In genomic region chr1:153958961-153959260, GRCh38 we compare ENCODE assay signal across 8 cellular contexts. TPM values are rescaled to one million over a fixed set of nuclear protein-coding genes. Genes with fewer than 3 reads are reported as not detected.
DNase-seq lines count a peak whose midpoint lies in the region; ATAC-seq and TF ChIP-seq lines count a peak whose summit lies in the region.

No MANE protein-coding gene starts in this region.

- H3K9me3 Mint-ChIP-seq in activated B cell treated with CpG ODN at 0.5 μM for 24 hours: no peaks in the 10 kb centered on the region

- CTCF ChIA-PET in HEK293 (lab: Yijun Ruan, JAX) (interaction anchor here (0.7 to 1.3 kb wide), 4 partner anchors 12 to 1939 kb away, joined by 3 to 4 read pairs (median 3); partner anchors contain the start of genes DENND4B and RAB13), activated B cell treated with CpG ODN at 0.5 μM for 24 hours (lab: Charles Lee) (interaction anchor here (1.0 to 2.9 kb wide), 2 partner anchors 8 to 19 kb away, joined by 4 to 14 read pairs; partner anchors contain the start of genes CREB3L4 and JTB)

- no peak for TF ChIP-seq POLR2A in gastroesophageal sphincter (IDR thresholded peaks at IDR 0.05)
- TF ChIP-seq POLR2A in spleen (IDR thresholded peaks at IDR 0.05): no peak

- no peak for TF ChIP-seq EP300 in gastroesophageal sphincter (IDR thresholded peaks at IDR 0.05)

- H3K27me3 Mint-ChIP-seq in activated B cell treated with CpG ODN at 0.5 μM for 24 hours: no peaks in the 10 kb centered on the region

- H3K36me3 ChIP-seq in HEK293 (ENCODE audit: control insufficient read depth in 2 of 2, insufficient read depth in 1 of 2, low read length in 2 of 2) (peaks cover 0 to 48% of the 10 kb centered on the region in 2 experiments; a peak in 2 of 3 replicates), gastroesophageal sphincter (peaks cover 0 to 39% of the 10 kb centered on the region in 2 donors), spleen (peaks cover 0 to 46% (median 25%) of the 10 kb centered on the region in 6 donors)

- DNase-seq in activated B cell treated with CpG ODN at 0.5 μM for 24 hours (no peak), spleen (peak; percentile 40), pons (ENCODE audit: low spot score) (no peak), DMS 273 (lab: John Stamatoyannopoulos, UW; ENCODE audit: unreplicated experiment) (no peak)

- H3K4me3 Mint-ChIP-seq in activated B cell treated with CpG ODN at 0.5 μM for 24 hours: peak overlapping the region; percentile 96

- H3K27me3 ChIP-seq in gastroesophageal sphincter (no peaks in the 10 kb centered on the region), spleen (replicated peaks in 1 of 7) (no peaks in the 10 kb centered on the region)

- H3K4me3 ChIP-seq in HEK293 (ENCODE audit: low read depth, low read length) (no peak overlapping the region), gastroesophageal sphincter (peak overlapping the region in 1 of 2 donors; percentile 95), spleen (peak overlapping the region in 7 of 8 donors; percentile 84 to 97 (median 91))

- H3K27ac Mint-ChIP-seq in activated B cell treated with CpG ODN at 0.5 μM for 24 hours: peak overlapping the region; percentile 96

- H3K27ac ChIP-seq in HEK293 (ENCODE audit: extremely low read depth, low read depth, low read length) (peak overlapping the region; percentile 24; the same call in 1 of the 2 replicates), gastroesophageal sphincter (peak overlapping the region; percentile 32 to 96 (median 90)), spleen (peak overlapping the region; percentile 85 to 99 (median 97))

- WGBS in gastroesophageal sphincter (ENCODE audit: low coverage in 1 of 2), 2 donors: 0 to 8% methylated on average over 4 of the region's 4 CpGs
- WGBS in spleen, 5 donors: 14 to 32% (median 28%) methylated on average over 4 of the region's 4 CpGs

- no peaks in the 10 kb centered on the region for H3K9me3 ChIP-seq in HEK293 (ENCODE audit: control insufficient read depth, insufficient read depth, low read depth, low read length)
- no peaks in the 10 kb centered on the region for H3K9me3 ChIP-seq in gastroesophageal sphincter
- H3K9me3 ChIP-seq in spleen: no peaks in the 10 kb centered on the region

- intact Hi-C loops in activated B cell treated with CpG ODN at 0.5 μM for 24 hours (cut with micrococcal nuclease): loop anchor here (1.0 to 2.0 kb wide), 8 partner anchors 8 to 314 kb away; partner anchors contain the start of genes CREB3L4, DENND4B, HAX1 and JTB
- intact Hi-C loops in spleen (cut with DNase I; ENCODE audit: low total_unique reads): no loop called here

- TF ChIP-seq CTCF in HEK293 (tag by site-specific recombination; IDR thresholded peaks at IDR 0.05): no peak
- TF ChIP-seq CTCF in activated B cell treated with CpG ODN at 0.5 μM for 24 hours (IDR thresholded peaks at IDR 0.05): no peak
- TF ChIP-seq CTCF in gastroesophageal sphincter (IDR thresholded peaks at IDR 0.05): no peak
- TF ChIP-seq CTCF in spleen (IDR thresholded peaks at IDR 0.05 in 8 of 11, conservative IDR thresholded peaks at IDR 0.05 in 3 of 11): no peak

- POLR2A ChIA-PET in HEK293 (lab: Yijun Ruan, JAX) (interaction anchor here (0.6 to 2.0 kb wide), 13 partner anchors 8 to 366 kb away, joined by 3 to 32 read pairs (median 5); partner anchors contain the start of genes ATP8B2, CREB3L4, DENND4B and JTB), activated B cell treated with CpG ODN at 0.5 μM for 24 hours (lab: Charles Lee) (interaction anchor here (0.7 to 8.3 kb wide), 14 partner anchors 8 to 325 kb away, joined by 3 to 234 read pairs (median 10); partner anchors contain the start of genes CHTOP, CREB3L4, DENND4B and GATAD2B)

- H3K4me1 ChIP-seq in HEK293 (ENCODE audit: control insufficient read depth, insufficient read depth, low read length): peaks cover 13% of the 10 kb centered on the region; the same call in 1 of the 2 replicates
- peaks cover 0 to 84% (median 40%) of the 10 kb centered on the region in 3 donors for H3K4me1 ChIP-seq in gastroesophageal sphincter
- peaks cover 43 to 88% (median 74%) of the 10 kb centered on the region in 6 donors for H3K4me1 ChIP-seq in spleen

- ATAC-seq in activated B cell treated with CpG ODN at 0.5 μM for 24 hours (ENCODE audit: low read depth): no peak
- ATAC-seq in gastroesophageal sphincter: peak; percentile 1
- ATAC-seq in HG03469 (IDR thresholded peaks at IDR 0.05; ENCODE audit: unreplicated experiment): no peak
- no peak for ATAC-seq in GM18868 (IDR thresholded peaks at IDR 0.05; ENCODE audit: unreplicated experiment)

- peaks cover 79% of the 10 kb centered on the region for H3K36me3 Mint-ChIP-seq in activated B cell treated with CpG ODN at 0.5 μM for 24 hours (ENCODE audit: low read depth)

- peaks cover 78% of the 10 kb centered on the region for H3K4me1 Mint-ChIP-seq in activated B cell treated with CpG ODN at 0.5 μM for 24 hours

TF ChIP-seq in HEK293, 187 proteins besides CTCF, POLR2A, EP300 and RAD21:
- no peak for TF ChIP-seq ZFP37 (tag by site-specific recombination; IDR thresholded peaks at IDR 0.05)
- TF ChIP-seq, protein P1, sequence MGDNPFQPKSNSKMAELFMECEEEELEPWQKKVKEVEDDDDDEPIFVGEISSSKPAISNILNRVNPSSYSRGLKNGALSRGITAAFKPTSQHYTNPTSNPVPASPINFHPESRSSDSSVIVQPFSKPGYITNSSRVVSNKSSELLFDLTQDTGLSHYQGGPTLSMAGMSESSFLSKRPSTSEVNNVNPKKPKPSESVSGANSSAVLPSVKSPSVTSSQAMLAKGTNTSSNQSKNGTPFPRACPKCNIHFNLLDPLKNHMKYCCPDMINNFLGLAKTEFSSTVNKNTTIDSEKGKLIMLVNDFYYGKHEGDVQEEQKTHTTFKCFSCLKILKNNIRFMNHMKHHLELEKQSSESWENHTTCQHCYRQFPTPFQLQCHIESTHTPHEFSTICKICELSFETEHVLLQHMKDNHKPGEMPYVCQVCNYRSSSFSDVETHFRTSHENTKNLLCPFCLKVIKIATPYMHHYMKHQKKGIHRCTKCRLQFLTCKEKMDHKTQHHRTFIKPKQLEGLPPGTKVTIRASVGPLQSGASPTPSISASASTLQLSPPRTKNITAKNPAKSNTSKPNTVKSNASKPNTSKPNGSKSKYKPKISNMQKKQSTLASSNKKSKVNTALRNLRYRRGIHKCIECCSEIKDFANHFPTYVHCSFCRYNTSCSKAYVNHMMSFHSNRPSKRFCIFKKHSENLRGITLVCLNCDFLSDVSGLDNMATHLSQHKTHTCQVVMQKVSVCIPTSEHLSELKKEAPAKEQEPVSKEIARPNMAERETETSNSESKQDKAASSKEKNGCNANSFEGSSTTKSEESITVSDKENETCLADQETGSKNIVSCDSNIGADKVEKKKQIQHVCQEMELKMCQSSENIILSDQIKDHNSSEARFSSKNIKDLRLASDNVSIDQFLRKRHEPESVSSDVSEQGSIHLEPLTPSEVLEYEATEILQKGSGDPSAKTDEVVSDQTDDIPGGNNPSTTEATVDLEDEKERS (tag by site-specific recombination; IDR thresholded peaks at IDR 0.05): no peak
- no peak for TF ChIP-seq TRIM28 (IDR thresholded peaks at IDR 0.05; ENCODE audit: borderline replicate concordance, low read length)
- TF ChIP-seq SCRT1 (tag by site-specific recombination; IDR thresholded peaks at IDR 0.05; ENCODE audit: borderline replicate concordance): no peak

RNA-seq across cellular contexts. Expression of gene CRTC2, which starts 0.5 kb away (rescaled TPM):
- total RNA-seq in activated B cell treated with CpG ODN at 0.5 μM for 24 hours (206 and 247 TPM in 2 replicates), gastroesophageal sphincter (10 to 100 TPM; 13.9 to 21.2 (median 15.6) TPM), spleen (10 to 100 TPM; 34.8 to 80.1 (median 66.8) TPM)
- polyA plus RNA-seq in spleen: 10 to 100 TPM; 37.7 to 79.7 (median 72.3) TPM

RNA-seq across cellular contexts. Expression of gene SLC39A1, which starts 4.4 kb away (rescaled TPM):
- 51.3 and 56.3 TPM in 2 replicates for total RNA-seq in activated B cell treated with CpG ODN at 0.5 μM for 24 hours
- total RNA-seq in gastroesophageal sphincter: 100 to 1,000 TPM in 3 of 4 donors, 10 to 100 TPM in 1; 64.8 to 115 (median 106) TPM
- 10 to 100 TPM; 66.7 to 88.4 (median 81.1) TPM for total RNA-seq in spleen
- polyA plus RNA-seq in spleen: 10 to 100 TPM; 23.6 to 41.3 (median 40.6) TPM

RNA-seq across cellular contexts. Expression of gene CREB3L4, which starts 8.8 kb away (rescaled TPM):
- total RNA-seq in activated B cell treated with CpG ODN at 0.5 μM for 24 hours (9.4 and 10.2 TPM in 2 replicates), gastroesophageal sphincter (10 to 100 TPM in 1 of 4 donors, 1 to 10 TPM in 3; 5.1 to 10.4 (median 6.8) TPM), spleen (10 to 100 TPM in 2 of 7 donors, 1 to 10 TPM in 5; 6.1 to 18.0 (median 9.1) TPM)
- 10 to 100 TPM in 2 of 3 donors, 1 to 10 TPM in 1; 8.9 to 13.3 (median 11.7) TPM for polyA plus RNA-seq in spleen

RNA-seq across cellular contexts. Expression of gene DENND4B, which starts 12.4 kb away (rescaled TPM):
- total RNA-seq in activated B cell treated with CpG ODN at 0.5 μM for 24 hours (217 and 257 TPM in 2 replicates), gastroesophageal sphincter (10 to 100 TPM; 10.2 to 46.5 (median 32.3) TPM), spleen (100 to 1,000 TPM; 135 to 211 (median 168) TPM)
- 100 to 1,000 TPM in 2 of 3 donors, 10 to 100 TPM in 1; 47.7 to 106 (median 104) TPM for polyA plus RNA-seq in spleen

RNA-seq across cellular contexts. Expression of gene JTB, which starts 18.6 kb away (rescaled TPM):
- total RNA-seq in activated B cell treated with CpG ODN at 0.5 μM for 24 hours (137 and 147 TPM in 2 replicates), gastroesophageal sphincter (100 to 1,000 TPM; 158 to 193 (median 180) TPM), spleen (100 to 1,000 TPM in 5 of 7 donors, 10 to 100 TPM in 2; 97.9 to 222 (median 102) TPM)
- polyA plus RNA-seq in spleen: 100 to 1,000 TPM; 184 to 243 (median 204) TPM

Comparison
In these comparisons a context has a peak if more than half of its experiments do, and no peak if none do; other contexts are left out.
1. H3K27ac ChIP-seq: peak in every context shown above with its lines; median percentile 97 in spleen; 90 in gastroesophageal sphincter; 24 in HEK293.